In genomic region chr15:56971571-56971970, GRCh38 we compare ENCODE assay signal across 18 cellular contexts. TPM values are rescaled to one million over a fixed set of nuclear protein-coding genes. Genes with fewer than 3 reads are reported as not detected.
DNase-seq lines count a peak whose midpoint lies in the region; ATAC-seq and TF ChIP-seq lines count a peak whose summit lies in the region.
"Had no signal": no experiment of that assay in that cellular context is flagged by ENCODE, and none has a peak within 500 bp of the region (broad histone marks: within the 10 kb centered on the region; RNA-seq: fewer than 3 reads in every experiment).

No MANE protein-coding gene starts in this region.

- H3K4me1 ChIP-seq in cardiac muscle cell (ENCODE audit: low read depth): peaks cover 32% of the 10 kb centered on the region

- TF ChIP-seq CTCF in cardiac muscle cell (IDR thresholded peaks at IDR 0.05; ENCODE audit: low read depth, low read length) (no peak), osteocyte (IDR thresholded peaks at IDR 0.05) (no peak)

- H3K27ac Mint-ChIP-seq in osteocyte (ENCODE audit: unreplicated experiment): peak overlapping the region; percentile 58
- H3K27ac Mint-ChIP-seq: CD4-positive, alpha-beta T cell had no signal

- H3K36me3 Mint-ChIP-seq in osteocyte (ENCODE audit: unreplicated experiment): no peaks in the 10 kb centered on the region

- intact Hi-C loops in Right ventricle myocardium inferior (cut with DNase I): no loop called here

- peaks cover 16% of the 10 kb centered on the region for H3K4me1 Mint-ChIP-seq in osteocyte (ENCODE audit: unreplicated experiment)

- H3K27ac ChIP-seq in cardiac muscle cell: peak overlapping the region; percentile 12
- 0 out of 2 replicates have a peak overlapping the region, but pooled peaks have one; percentile 7 for H3K27ac ChIP-seq in SK-N-MC
- H3K27ac ChIP-seq: A549, HL-60 had no signal

- H3K9me3 ChIP-seq in cardiac muscle cell (ENCODE audit: low read depth): no peaks in the 10 kb centered on the region
- H3K9me3 ChIP-seq in SK-N-MC (ENCODE audit: low read depth, low read length): no peaks in the 10 kb centered on the region
- H3K9me3 ChIP-seq: A549 had no signal

- H3K36me3 ChIP-seq in cardiac muscle cell: no peaks in the 10 kb centered on the region
- H3K36me3 ChIP-seq in SK-N-MC (ENCODE audit: insufficient read depth, low read length): no peaks in the 10 kb centered on the region

- DNase-seq in cardiac muscle cell (ENCODE audit: low read depth in 1 of 2, low spot score in 1 of 2) (peak in 1 of 2 donors; percentile 33), Right ventricle myocardium inferior (ENCODE audit: missing footprints) (no peak), SK-N-MC (ENCODE audit: low read depth, low spot score) (no peak), fibroblast of gingiva (ENCODE audit: low read depth) (peak; percentile 6), osteocyte (ENCODE audit: extremely low spot score, unreplicated experiment) (no peak), A172 (ENCODE audit: low spot score) (no peak), NCI-H2196 treated with DMSO at 0.1 percent for 48 hours (lab: John Stamatoyannopoulos, UW; ENCODE audit: unreplicated experiment) (no peak)
- DNase-seq: AML-193; Calu3; CD4-positive, alpha-beta T cell; DMS79; KG1; NCI-H187 treated with DMSO at 0.1 percent for 48 hours; NCI-H774 had no signal

- H3K4me3 Mint-ChIP-seq in osteocyte (ENCODE audit: unreplicated experiment): no peak overlapping the region
- H3K4me3 Mint-ChIP-seq: CD4-positive, alpha-beta T cell had no signal

- ATAC-seq in Right ventricle myocardium inferior (no peak), HG03432 (IDR thresholded peaks at IDR 0.05; ENCODE audit: unreplicated experiment) (no peak)
- ATAC-seq: HCT116 had no signal

- no peaks in the 10 kb centered on the region for H3K27me3 ChIP-seq in cardiac muscle cell

- no peak overlapping the region for H3K9ac ChIP-seq in SK-N-MC (ENCODE audit: insufficient read length)

- H3K9me3 Mint-ChIP-seq in osteocyte (ENCODE audit: unreplicated experiment): no peaks in the 10 kb centered on the region
- H3K9me3 Mint-ChIP-seq: CD4-positive, alpha-beta T cell had no signal

- H3K27me3 Mint-ChIP-seq in osteocyte (ENCODE audit: unreplicated experiment): no peaks in the 10 kb centered on the region
- H3K27me3 Mint-ChIP-seq: CD4-positive, alpha-beta T cell had no signal

- H3K4me3 ChIP-seq in cardiac muscle cell (no peak overlapping the region), SK-N-MC (no peak overlapping the region)
- H3K4me3 ChIP-seq: A549 had no signal

RNA-seq across cellular contexts. Expression of gene TCF12, which starts 53.1 kb away (rescaled TPM):
- 135 and 137 TPM in 2 replicates for total RNA-seq in cardiac muscle cell
- polyA plus RNA-seq in cardiac muscle cell: 42.6 and 58.4 TPM in 2 replicates
- total RNA-seq in Right ventricle myocardium inferior: 46.5 TPM
- 164 and 170 TPM in 2 replicates for total RNA-seq in osteocyte
- total RNA-seq in A172 (2014; rRNA removed; shearing (Covaris generic)): 53.8 and 133 TPM in 2 replicates
